Comparison of ENCODE assay signal across 8 cellular contexts in the genomic region with DNA sequence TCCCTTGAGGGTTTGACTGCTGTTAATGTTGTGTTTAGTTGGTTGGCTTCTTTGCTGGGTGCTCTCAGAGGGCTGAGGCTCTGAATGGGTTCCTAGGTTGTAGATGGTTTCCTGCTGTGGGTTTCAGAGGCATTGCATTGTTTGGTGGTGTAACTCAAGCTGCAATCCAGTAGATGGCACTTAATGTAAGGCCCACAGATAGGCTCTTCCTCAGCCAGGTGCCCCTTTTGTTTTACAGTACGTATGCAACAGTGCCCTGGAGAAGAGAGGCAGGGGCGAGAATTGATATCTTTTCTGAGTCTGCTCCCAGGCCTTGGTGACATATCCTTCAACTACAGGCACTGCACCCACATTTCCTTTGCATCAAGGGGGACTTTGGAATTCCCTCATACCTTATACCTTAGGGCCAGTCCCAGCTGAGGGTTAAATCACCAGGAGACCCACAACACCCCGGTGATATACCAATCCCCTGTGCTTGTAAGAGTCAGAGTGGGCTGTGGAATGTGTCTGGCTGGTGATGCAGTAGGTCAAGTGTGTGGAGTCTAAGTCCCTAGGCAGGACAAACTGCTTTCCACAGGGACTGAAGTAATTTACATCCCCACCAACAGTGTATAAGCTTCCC. TPM values are rescaled to one million over a fixed set of nuclear protein-coding genes. Genes with fewer than 3 reads are reported as not detected.
DNase-seq lines count a peak whose midpoint lies in the region; ATAC-seq and TF ChIP-seq lines count a peak whose summit lies in the region.

No MANE protein-coding gene starts in this region.

- no peaks in the 10 kb centered on the region for H3K9me3 ChIP-seq in DND-41 (ENCODE audit: insufficient read depth, low read length, severe bottlenecking)

- H3K4me2 ChIP-seq in DND-41 (ENCODE audit: insufficient read depth, low read length) = no peak overlapping the region; the same call in 1 of the 2 replicates

- CTCF ChIA-PET in Calu3 (lab: Charles Lee) = no interaction called here

- TF ChIP-seq CTCF in DND-41 (IDR thresholded peaks at IDR 0.05; ENCODE audit: borderline replicate concordance, extremely low read depth, low read length, poor library complexity, severe bottlenecking) = peak; percentile 81
- no peak for TF ChIP-seq CTCF in Calu3 (IDR thresholded peaks at IDR 0.05; ENCODE audit: unreplicated experiment)

- H3K4me3 ChIP-seq in DND-41 (ENCODE audit: low read depth in 1 of 2, low read length in 2 of 2) = no peak overlapping the region

- ATAC-seq in DND-41 (ENCODE audit: insufficient read depth, low read depth) (peak; percentile 94), GM19324 (IDR thresholded peaks at IDR 0.05; ENCODE audit: low FRiP score, unreplicated experiment) (peak; percentile 79), HG03135 (IDR thresholded peaks at IDR 0.05; ENCODE audit: unreplicated experiment) (peak; percentile 69)

- no peaks in the 10 kb centered on the region for H4K20me1 ChIP-seq in DND-41 (ENCODE audit: insufficient read depth, low read length)

- no peak overlapping the region for H3K9ac ChIP-seq in DND-41 (ENCODE audit: low read depth, low read length)

- no peak overlapping the region for H3K27ac Mint-ChIP-seq in Calu3 (ENCODE audit: unreplicated experiment)

- no peaks in the 10 kb centered on the region for H3K9me3 Mint-ChIP-seq in Calu3 (ENCODE audit: low read depth, unreplicated experiment)

- H3K27me3 ChIP-seq in DND-41 (ENCODE audit: insufficient read depth, low read length, poor library complexity) = no peaks in the 10 kb centered on the region

- peak overlapping the region; percentile 44 for H3K27ac ChIP-seq in DND-41 (ENCODE audit: low read length)

- peaks cover 25% of the 10 kb centered on the region for H3K4me1 ChIP-seq in DND-41 (ENCODE audit: insufficient read depth, low read length)

- BruUV-seq in Calu3 (replicated peaks; lab: Mats Ljungman, UMichigan) = no TSS peak

- no peaks in the 10 kb centered on the region for H3K36me3 ChIP-seq in DND-41 (ENCODE audit: insufficient read depth, low read length)

- H3K79me2 ChIP-seq in DND-41 (ENCODE audit: insufficient read depth, low read length) = no peaks in the 10 kb centered on the region

- peaks cover 11% of the 10 kb centered on the region for H3K4me1 Mint-ChIP-seq in Calu3 (ENCODE audit: low read depth, unreplicated experiment)

- H3K4me3 Mint-ChIP-seq in Calu3 (ENCODE audit: low read depth, unreplicated experiment) = no peak overlapping the region

- H3K36me3 Mint-ChIP-seq in Calu3 (ENCODE audit: insufficient read depth, unreplicated experiment) = peaks cover 4% of the 10 kb centered on the region

- H2AFZ ChIP-seq in DND-41 (ENCODE audit: low read depth, low read length) = peak overlapping the region; percentile 38

- DNase-seq in DND-41 (peak; percentile 67), NCI-H526 treated with DMSO at 0.1 percent for 48 hours (lab: John Stamatoyannopoulos, UW) (peak; percentile 67), germinal center (ENCODE audit: low spot score) (peak; percentile 14), occipital lobe (lab: John Stamatoyannopoulos, UW) (no peak), amygdala (lab: John Stamatoyannopoulos, UW) (no peak), Calu3 (no peak)

- H3K27me3 Mint-ChIP-seq in Calu3 (ENCODE audit: unreplicated experiment) = peaks cover 36% of the 10 kb centered on the region

- intact Hi-C loops in Calu3 (cut with micrococcal nuclease; ENCODE audit: unreplicated experiment) = loop anchor here (10.0 kb wide), 2 partner anchors 321 to 621 kb away; no protein-coding TSS in a partner anchor

RNA-seq across cellular contexts. Expression of a gene that starts 7.0 kb away (rescaled TPM):
- total RNA-seq in occipital lobe (0.16 TPM), Calu3 (2022) (not detected in 2 replicates)

Comparison
In these comparisons a context has a peak if more than half of its experiments do, and no peak if none do; other contexts are left out.
1. DNase-seq: peak in DND-41 (single experiment), NCI-H526 treated with DMSO at 0.1 percent for 48 hours (single experiment) and germinal center (single experiment); none in occipital lobe (single experiment), amygdala (0 of 56) and Calu3 (single experiment).
2. Peak in every context shown above with its lines, with median percentiles within 50 percentile points of each other: ATAC-seq.